In the genomic region with DNA sequence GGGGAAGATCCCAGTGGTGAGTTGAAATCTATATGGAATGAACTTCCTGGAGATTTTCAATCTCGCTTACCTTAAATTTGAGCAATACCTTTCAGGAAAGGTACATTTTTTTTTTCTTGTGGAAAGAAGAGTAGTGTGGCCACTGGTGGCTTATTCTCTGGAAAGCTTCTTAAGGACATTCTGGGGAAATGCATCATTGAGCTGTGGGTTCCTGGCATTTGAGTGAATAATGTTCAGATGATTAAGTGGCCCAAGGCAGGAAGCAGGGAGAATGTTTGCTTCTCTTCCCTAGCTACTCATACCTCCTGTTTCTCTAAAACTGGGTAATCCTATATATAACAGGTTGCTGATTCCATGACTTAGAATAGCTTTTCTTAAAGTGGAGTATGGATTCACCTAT, we compare ENCODE assay signal across 17 cellular contexts. TPM values are rescaled to one million over a fixed set of nuclear protein-coding genes. Genes with fewer than 3 reads are reported as not detected.
DNase-seq lines count a peak whose midpoint lies in the region; ATAC-seq, FAIRE-seq and TF ChIP-seq lines count a peak whose summit lies in the region.
"Had no signal": no experiment of that assay in that cellular context is flagged by ENCODE, and none has a peak within 500 bp of the region (broad histone marks: within the 10 kb centered on the region; RNA-seq: fewer than 3 reads in every experiment).

No MANE protein-coding gene starts in this region.

- peak; percentile 61 for FAIRE-seq in keratinocyte (lab: Jason Lieb, UNC)
- FAIRE-seq: endometrium, G401.6 had no signal

- H3K9ac ChIP-seq in keratinocyte (ENCODE audit: control insufficient read depth, extremely low read depth, insufficient read depth, low read length): no peak overlapping the region

- DNase-seq in AG04449 (ENCODE audit: low read depth, low spot score) (peak; percentile 42), HFFc6 (peak; percentile 77), astrocyte of the cerebellum (ENCODE audit: low read depth) (peak; percentile 26), keratinocyte (ENCODE audit: low read depth, low spot score) (peak; percentile 46), GM19238 (ENCODE audit: insufficient read length, low spot score) (no peak)
- no peak for DNase-seq in naive thymus-derived CD4-positive, alpha-beta T cell
- DNase-seq in CD8-positive, alpha-beta memory T cell: no peak
- DNase-seq: activated CD4-positive, CD25-positive, alpha-beta regulatory T cell; immature natural killer cell; natural killer cell; NCI-H510A treated with DMSO at 0.1 percent for 48 hours had no signal

- peaks cover 5% of the 10 kb centered on the region for H4K20me1 ChIP-seq in keratinocyte (ENCODE audit: control insufficient read depth, extremely low read depth, insufficient read depth, low read length)

- in situ Hi-C loops in astrocyte of the cerebellum (cut with HindIII; ENCODE audit: low sequenced_read_pairs): no loop called here

- no peak overlapping the region for H3K4me2 ChIP-seq in keratinocyte (ENCODE audit: control insufficient read depth, extremely low read depth, insufficient read depth, low read depth, low read length)

- intact Hi-C loops in naive thymus-derived CD4-positive, alpha-beta T cell (cut with micrococcal nuclease): no loop called here

- H3K4me1 ChIP-seq in keratinocyte (ENCODE audit: control insufficient read depth, extremely low read depth, insufficient read depth, low read length): peaks cover 23% of the 10 kb centered on the region
- H3K4me1 ChIP-seq in naive thymus-derived CD4-positive, alpha-beta T cell (ENCODE audit: control insufficient read depth in 2 of 2, insufficient read depth in 2 of 2, low read length in 2 of 2): peaks cover 8 to 16% of the 10 kb centered on the region in 2 donors
- H3K4me1 ChIP-seq in CD8-positive, alpha-beta memory T cell (ENCODE audit: insufficient read depth, low read length): peaks cover 14% of the 10 kb centered on the region
- H3K4me1 ChIP-seq: vagina had no signal

- H3K27ac Mint-ChIP-seq in HFFc6: peak overlapping the region; percentile 78
- peak overlapping the region in 1 of 9 donors; percentile 45 for H3K27ac Mint-ChIP-seq in naive thymus-derived CD4-positive, alpha-beta T cell
- peak overlapping the region in 1 of 8 donors; percentile 48 for H3K27ac Mint-ChIP-seq in CD8-positive, alpha-beta memory T cell
- H3K27ac Mint-ChIP-seq: B cell had no signal

- H3K27ac ChIP-seq in keratinocyte (ENCODE audit: control insufficient read depth, insufficient read depth, low read length): peak overlapping the region; percentile 14
- H3K27ac ChIP-seq in naive thymus-derived CD4-positive, alpha-beta T cell (ENCODE audit: low read depth, low read length): no peak overlapping the region
- no peak overlapping the region for H3K27ac ChIP-seq in CD8-positive, alpha-beta memory T cell (ENCODE audit: low read depth, low read length)
- H3K27ac ChIP-seq: ascending aorta, vagina had no signal

- H3K9me1 ChIP-seq in keratinocyte (ENCODE audit: control insufficient read depth, extremely low read depth, insufficient read depth, low read length): no peaks in the 10 kb centered on the region

- POLR2A ChIA-PET in AG04449 (lab: Yijun Ruan, JAX): no interaction called here
- POLR2A ChIA-PET in naive thymus-derived CD4-positive, alpha-beta T cell (lab: Charles Lee): interaction anchor here (0.8 to 1.0 kb wide), 2 partner anchors 9 to 98 kb away, joined by 3 read pairs; no protein-coding TSS in a partner anchor
- POLR2A ChIA-PET in CD8-positive, alpha-beta memory T cell (lab: Charles Lee): no interaction called here

- no peak for ATAC-seq in naive thymus-derived CD4-positive, alpha-beta T cell
- no peak for ATAC-seq in HG02884 (IDR thresholded peaks at IDR 0.05; ENCODE audit: unreplicated experiment)
- ATAC-seq: natural killer cell had no signal

- peaks cover 64% of the 10 kb centered on the region for H3K79me2 ChIP-seq in keratinocyte (ENCODE audit: control insufficient read depth, insufficient read depth, low read length)

- CTCF ChIA-PET in AG04449 (lab: Yijun Ruan, JAX): interaction anchor here (0.7 to 2.0 kb wide), 3 partner anchors 16 to 160 kb away, joined by 3 to 7 read pairs (median 5); no protein-coding TSS in a partner anchor
- CTCF ChIA-PET in naive thymus-derived CD4-positive, alpha-beta T cell (lab: Charles Lee): no interaction called here
- CTCF ChIA-PET in CD8-positive, alpha-beta memory T cell (lab: Charles Lee): no interaction called here

- peaks cover 5% of the 10 kb centered on the region for H3K36me3 Mint-ChIP-seq in HFFc6 (ENCODE audit: low read depth)
- H3K36me3 Mint-ChIP-seq in naive thymus-derived CD4-positive, alpha-beta T cell: peaks cover 0 to 9% (median 0%) of the 10 kb centered on the region in 5 donors
- H3K36me3 Mint-ChIP-seq in CD8-positive, alpha-beta memory T cell: peaks cover 0 to 14% (median 0%) of the 10 kb centered on the region in 3 donors
- H3K36me3 Mint-ChIP-seq: immature natural killer cell, natural killer cell had no signal

- H3K27me3 Mint-ChIP-seq in HFFc6 (ENCODE audit: insufficient read depth): no peaks in the 10 kb centered on the region
- H3K27me3 Mint-ChIP-seq in naive thymus-derived CD4-positive, alpha-beta T cell: no peaks in the 10 kb centered on the region
- H3K27me3 Mint-ChIP-seq in CD8-positive, alpha-beta memory T cell: no peaks in the 10 kb centered on the region
- H3K27me3 Mint-ChIP-seq: B cell had no signal

- H3K4me3 Mint-ChIP-seq in HFFc6: no peak overlapping the region
- H3K4me3 Mint-ChIP-seq in naive thymus-derived CD4-positive, alpha-beta T cell: peak overlapping the region in 4 of 10 donors; percentile 4 to 25 (median 18)
- peak overlapping the region in 1 of 7 donors; percentile 46 for H3K4me3 Mint-ChIP-seq in CD8-positive, alpha-beta memory T cell
- H3K4me3 Mint-ChIP-seq: B cell had no signal

- no peak overlapping the region for H3K4me3 ChIP-seq in AG04449 (ENCODE audit: low read depth, low read length)
- no peak overlapping the region for H3K4me3 ChIP-seq in astrocyte of the cerebellum (ENCODE audit: low read depth, low read length)
- no peak overlapping the region for H3K4me3 ChIP-seq in keratinocyte (ENCODE audit: control insufficient read depth in 2 of 3, extremely low read depth in 1 of 3, insufficient read depth in 2 of 3, low read depth in 1 of 3, low read length in 3 of 3)
- H3K4me3 ChIP-seq in naive thymus-derived CD4-positive, alpha-beta T cell (ENCODE audit: low read length): no peak overlapping the region
- H3K4me3 ChIP-seq in CD8-positive, alpha-beta memory T cell (ENCODE audit: low read length): no peak overlapping the region
- H3K4me3 ChIP-seq: ascending aorta, vagina had no signal

- H3K27me3 ChIP-seq in keratinocyte (ENCODE audit: control insufficient read depth, extremely low read depth, insufficient read depth, low read length): no peaks in the 10 kb centered on the region
- no peaks in the 10 kb centered on the region for H3K27me3 ChIP-seq in naive thymus-derived CD4-positive, alpha-beta T cell (ENCODE audit: control insufficient read depth in 2 of 2, insufficient read depth in 2 of 2, low read length in 2 of 2)
- no peaks in the 10 kb centered on the region for H3K27me3 ChIP-seq in CD8-positive, alpha-beta memory T cell (ENCODE audit: insufficient read depth, low read length, poor library complexity, severe bottlenecking)
- H3K27me3 ChIP-seq: ascending aorta, vagina had no signal

- dilution Hi-C loops in keratinocyte (cut with MboI; ENCODE audit: extremely low pct_ligation_motif_present, low sequenced_read_pairs): no loop called here

- H2AFZ ChIP-seq in keratinocyte (ENCODE audit: control insufficient read depth, low read length): no peak overlapping the region

- no peaks in the 10 kb centered on the region for H3K36me3 ChIP-seq in keratinocyte (ENCODE audit: control insufficient read depth in 2 of 2, extremely low read depth in 1 of 2, insufficient read depth in 2 of 2, low read length in 2 of 2)
- no peaks in the 10 kb centered on the region for H3K36me3 ChIP-seq in naive thymus-derived CD4-positive, alpha-beta T cell (ENCODE audit: control insufficient read depth in 2 of 3, insufficient read depth in 3 of 3, low read length in 3 of 3)
- no peaks in the 10 kb centered on the region for H3K36me3 ChIP-seq in CD8-positive, alpha-beta memory T cell (ENCODE audit: insufficient read depth, low read length)
- H3K36me3 ChIP-seq: ascending aorta, vagina had no signal

- no peaks in the 10 kb centered on the region for H3K9me3 ChIP-seq in keratinocyte (ENCODE audit: control insufficient read depth, low read depth, low read length)
- no peaks in the 10 kb centered on the region for H3K9me3 ChIP-seq in naive thymus-derived CD4-positive, alpha-beta T cell (ENCODE audit: control insufficient read depth in 2 of 3, low read length in 3 of 3)
- no peaks in the 10 kb centered on the region for H3K9me3 ChIP-seq in CD8-positive, alpha-beta memory T cell (ENCODE audit: low read length)
- H3K9me3 ChIP-seq: ascending aorta, vagina had no signal

- TF ChIP-seq CTCF in AG04449 (IDR thresholded peaks at IDR 0.05; ENCODE audit: insufficient read depth, low read length, missing control alignments) (no peak), HFFc6 (IDR thresholded peaks at IDR 0.05) (no peak), astrocyte of the cerebellum (IDR thresholded peaks at IDR 0.05; ENCODE audit: low read depth, low read length, missing control alignments) (no peak), keratinocyte (optimal IDR thresholded peaks at IDR 0.05 in 1 of 3, IDR thresholded peaks at IDR 0.05 in 1 of 3, conservative IDR thresholded peaks at IDR 0.05 in 1 of 3; ENCODE audit: extremely low read depth in 1 of 3, insufficient read depth in 2 of 3, low read length in 3 of 3) (no peak)

- H3K9me3 Mint-ChIP-seq in HFFc6: no peaks in the 10 kb centered on the region
- H3K9me3 Mint-ChIP-seq in naive thymus-derived CD4-positive, alpha-beta T cell: no peaks in the 10 kb centered on the region
- H3K9me3 Mint-ChIP-seq in CD8-positive, alpha-beta memory T cell: no peaks in the 10 kb centered on the region
- H3K9me3 Mint-ChIP-seq: immature natural killer cell, natural killer cell had no signal

- peaks cover 36% of the 10 kb centered on the region for H3K4me1 Mint-ChIP-seq in HFFc6 (ENCODE audit: low read depth)
- H3K4me1 Mint-ChIP-seq in naive thymus-derived CD4-positive, alpha-beta T cell: peaks cover 11 to 74% (median 61%) of the 10 kb centered on the region in 7 donors
- peaks cover 52 to 82% (median 65%) of the 10 kb centered on the region in 3 donors for H3K4me1 Mint-ChIP-seq in CD8-positive, alpha-beta memory T cell

RNA-seq across cellular contexts. Expression of a gene that starts 31.8 kb away (rescaled TPM):
- total RNA-seq in HFFc6 (2021; fragmentation: NEBNext Ultra II Directional; extraction: Animal tissue kit (Norgen Biotek cat#: 25700)): 10 to 100 TPM; 38.8 to 48.6 (median 46.3) TPM
- polyA plus RNA-seq in keratinocyte: 24.9 to 42.9 TPM (median 26.5 TPM) in 3 replicates
- polyA plus RNA-seq in keratinocyte (2011; ENCODE audit: low read depth): 119 TPM
- 16.5 and 32.0 TPM in 2 replicates for polyA plus RNA-seq in keratinocyte (2011; cell fraction: cytosol; rRNA removed)
- polyA plus RNA-seq in keratinocyte (2011; cell fraction: nucleus; rRNA removed): 24.0 and 31.4 TPM in 2 replicates
- polyA plus RNA-seq in keratinocyte (2012; ENCODE audit: low replicate concordance): 27.2 and 30.7 TPM in 2 replicates
- 10.9 to 79.2 TPM (median 34.2 TPM) in 3 replicates for polyA minus RNA-seq in keratinocyte
- polyA minus RNA-seq in keratinocyte (2011; cell fraction: cytosol; rRNA and poly(A)+ RNA removed): 34.5 TPM
- polyA minus RNA-seq in keratinocyte (2011; cell fraction: nucleus; rRNA and poly(A)+ RNA removed): 32.3 and 76.1 TPM in 2 replicates
- total RNA-seq in naive thymus-derived CD4-positive, alpha-beta T cell: 100 to 1,000 TPM in 2 of 5 experiments, 10 to 100 TPM in 3; 83.2 to 124 (median 85.3) TPM
- 10 to 100 TPM; 73.6 to 80.2 TPM for polyA plus RNA-seq in naive thymus-derived CD4-positive, alpha-beta T cell
- total RNA-seq in CD8-positive, alpha-beta memory T cell: 100 to 1,000 TPM; 116 to 122 TPM
- polyA plus RNA-seq in CD8-positive, alpha-beta memory T cell: 62.0 TPM

Comparison
In these comparisons a context has a peak if more than half of its experiments do, and no peak if none do; other contexts are left out.
1. DNase-seq: peak in AG04449 (single experiment), HFFc6 (single experiment), astrocyte of the cerebellum (single experiment) and keratinocyte (single experiment); none in naive thymus-derived CD4-positive, alpha-beta T cell (0 of 9), GM19238 (single experiment) and CD8-positive, alpha-beta memory T cell (0 of 5).